ENCODE assay signal across 36 cellular contexts in genomic region chr22:50678218-50678650, GRCh38. TPM values are rescaled to one million over a fixed set of nuclear protein-coding genes. Genes with fewer than 3 reads are reported as not detected.
DNase-seq lines count a peak whose midpoint lies in the region; ATAC-seq and TF ChIP-seq lines count a peak whose summit lies in the region.
"Had no signal": no experiment of that assay in that cellular context is flagged by ENCODE, and none has a peak within 500 bp of the region (broad histone marks: within the 10 kb centered on the region; RNA-seq: fewer than 3 reads in every experiment).

No MANE protein-coding gene starts in this region.

- H3K4me3 Mint-ChIP-seq in activated T-cell treated with anti-CD3 and anti-CD28 coated beads, Interleukin-2, amount 50 U/mL, for 24 hours = no peak overlapping the region
- H3K4me3 Mint-ChIP-seq in activated T-cell treated with anti-CD3 and anti-CD28 coated beads, Interleukin-2, amount 50 U/mL, for 4 hours = no peak overlapping the region
- H3K4me3 Mint-ChIP-seq in endothelial cell (ENCODE audit: unreplicated experiment) = peak overlapping the region; percentile 88
- peak overlapping the region; percentile 58 for H3K4me3 Mint-ChIP-seq in neural crest cell
- no peak overlapping the region for H3K4me3 Mint-ChIP-seq in type B pancreatic cell
- H3K4me3 Mint-ChIP-seq: GM23338; stimulated activated naive B cell treated with anti-CD40 and anti-IgM and Interleukin-4, amounts not matched to agents 10 μg/mL and 1 μg/mL and 100 μg/mL, for 72 hours; T-helper 2 cell treated with Interferon-gamma antibody and Interleukin-4, amounts not matched to agents 5 μg/mL and 100 μg/mL, for 36 hours had no signal

- H3K4me1 ChIP-seq in subcutaneous abdominal adipose tissue (ENCODE audit: control insufficient read depth in 5 of 5, insufficient read depth in 5 of 5, low read length in 5 of 5) = peaks cover 0 to 51% (median 18%) of the 10 kb centered on the region in 5 donors

- DNase-seq in activated T-cell treated with anti-CD3 and anti-CD28 coated beads, Interleukin-2, amount 50 U/mL, for 24 hours = peak; percentile 15
- no peak for DNase-seq in activated T-cell treated with anti-CD3 and anti-CD28 coated beads, Interleukin-2, amount 50 U/mL, for 4 hours
- DNase-seq in endothelial cell (ENCODE audit: low spot score) (no peak), neural crest cell (ENCODE audit: low read depth, low spot score) (no peak), type B pancreatic cell (ENCODE audit: extremely low spot score, unreplicated experiment) (no peak)
- DNase-seq: activated CD4-positive, CD25-positive, alpha-beta regulatory T cell treated with anti-CD3 and anti-CD28 coated beads, Interleukin-2, amount 50 U/mL, for 72 hours; AML-193; Calu3; CD4-positive, CD25-positive, alpha-beta regulatory T cell; cerebellar nuclear complex; DMS79 treated with DMSO at 0.1 percent for 48 hours; GDM1; hippocampal formation; midbrain; naive thymus-derived CD4-positive, alpha-beta T cell; NCI-H2107; NCI-H345; NCI-H69; occipital lobe; PC-9; SHP77; stimulated activated naive B cell treated with anti-CD40 and anti-IgM and Interleukin-4, amounts not matched to agents 10 μg/mL and 1 μg/mL and 100 μg/mL, for 72 hours; uterus had no signal

- peak overlapping the region in 1 of 5 donors; percentile 59 for H3K9ac ChIP-seq in subcutaneous abdominal adipose tissue (ENCODE audit: low read length in 5 of 5)

- H3K27ac Mint-ChIP-seq in activated T-cell treated with anti-CD3 and anti-CD28 coated beads, Interleukin-2, amount 50 U/mL, for 24 hours = no peak overlapping the region
- peak overlapping the region; percentile 27 for H3K27ac Mint-ChIP-seq in endothelial cell (ENCODE audit: unreplicated experiment)
- H3K27ac Mint-ChIP-seq in neural crest cell (ENCODE audit: unreplicated experiment) = peak overlapping the region; percentile 43
- H3K27ac Mint-ChIP-seq in type B pancreatic cell = no peak overlapping the region
- H3K27ac Mint-ChIP-seq: GM23338; naive thymus-derived CD4-positive, alpha-beta T cell; stimulated activated naive B cell treated with anti-CD40 and anti-IgM and Interleukin-4, amounts not matched to agents 10 μg/mL and 1 μg/mL and 100 μg/mL, for 72 hours; T-helper 2 cell treated with Interferon-gamma antibody and Interleukin-4, amounts not matched to agents 5 μg/mL and 100 μg/mL, for 36 hours had no signal

- peak overlapping the region; percentile 62 for H3K27ac ChIP-seq in subcutaneous abdominal adipose tissue (ENCODE audit: low read depth, low read length)
- H3K27ac ChIP-seq: gastroesophageal sphincter, PC-9, thoracic aorta, uterus had no signal

- H3K27me3 ChIP-seq in subcutaneous abdominal adipose tissue (ENCODE audit: control insufficient read depth in 5 of 5, insufficient read depth in 4 of 5, low read length in 5 of 5) = peaks cover 7 to 21% (median 17%) of the 10 kb centered on the region in 5 donors

- peaks cover 7% of the 10 kb centered on the region for H3K4me1 Mint-ChIP-seq in activated T-cell treated with anti-CD3 and anti-CD28 coated beads, Interleukin-2, amount 50 U/mL, for 24 hours (ENCODE audit: low read depth)
- H3K4me1 Mint-ChIP-seq in activated T-cell treated with anti-CD3 and anti-CD28 coated beads, Interleukin-2, amount 50 U/mL, for 4 hours (ENCODE audit: low read depth) = no peaks in the 10 kb centered on the region
- peaks cover 41% of the 10 kb centered on the region for H3K4me1 Mint-ChIP-seq in endothelial cell (ENCODE audit: unreplicated experiment)
- H3K4me1 Mint-ChIP-seq in neural crest cell = peaks cover 9% of the 10 kb centered on the region
- peaks cover 9% of the 10 kb centered on the region for H3K4me1 Mint-ChIP-seq in type B pancreatic cell (ENCODE audit: unreplicated experiment)

- H3K36me3 ChIP-seq in subcutaneous abdominal adipose tissue (ENCODE audit: control insufficient read depth in 5 of 5, insufficient read depth in 5 of 5, low read length in 5 of 5) = peaks cover 0 to 46% (median 18%) of the 10 kb centered on the region in 5 donors
- H3K36me3 ChIP-seq: gastroesophageal sphincter, thoracic aorta, uterus had no signal

- H3K9me3 Mint-ChIP-seq in activated T-cell treated with anti-CD3 and anti-CD28 coated beads, Interleukin-2, amount 50 U/mL, for 24 hours = peaks cover 4% of the 10 kb centered on the region
- no peaks in the 10 kb centered on the region for H3K9me3 Mint-ChIP-seq in activated T-cell treated with anti-CD3 and anti-CD28 coated beads, Interleukin-2, amount 50 U/mL, for 4 hours
- no peaks in the 10 kb centered on the region for H3K9me3 Mint-ChIP-seq in endothelial cell (ENCODE audit: unreplicated experiment)
- H3K9me3 Mint-ChIP-seq in neural crest cell = peaks cover 4% of the 10 kb centered on the region
- no peaks in the 10 kb centered on the region for H3K9me3 Mint-ChIP-seq in type B pancreatic cell
- H3K9me3 Mint-ChIP-seq: stimulated activated naive B cell treated with anti-CD40 and anti-IgM and Interleukin-4, amounts not matched to agents 10 μg/mL and 1 μg/mL and 100 μg/mL, for 72 hours had no signal

- peak overlapping the region in 3 of 5 donors; percentile 76 to 90 (median 81) for H3K4me3 ChIP-seq in subcutaneous abdominal adipose tissue (ENCODE audit: low read depth in 1 of 5, low read length in 5 of 5)
- H3K4me3 ChIP-seq: GM23338, PC-9, skin epidermis, thoracic aorta, uterus had no signal

- H3K9me3 ChIP-seq in subcutaneous abdominal adipose tissue (ENCODE audit: control insufficient read depth in 5 of 5, low read length in 5 of 5) = peaks cover 0 to 5% (median 0%) of the 10 kb centered on the region in 5 donors
- H3K9me3 ChIP-seq: gastroesophageal sphincter, thoracic aorta, uterus had no signal

- H3K36me3 Mint-ChIP-seq in activated T-cell treated with anti-CD3 and anti-CD28 coated beads, Interleukin-2, amount 50 U/mL, for 24 hours (ENCODE audit: low read depth) = no peaks in the 10 kb centered on the region
- no peaks in the 10 kb centered on the region for H3K36me3 Mint-ChIP-seq in activated T-cell treated with anti-CD3 and anti-CD28 coated beads, Interleukin-2, amount 50 U/mL, for 4 hours (ENCODE audit: insufficient read depth)
- peaks cover 51% of the 10 kb centered on the region for H3K36me3 Mint-ChIP-seq in endothelial cell (ENCODE audit: low read depth, unreplicated experiment)
- H3K36me3 Mint-ChIP-seq in neural crest cell (ENCODE audit: low read depth) = peaks cover 2% of the 10 kb centered on the region
- peaks cover 5% of the 10 kb centered on the region for H3K36me3 Mint-ChIP-seq in type B pancreatic cell
- H3K36me3 Mint-ChIP-seq: CD4-positive, CD25-positive, alpha-beta regulatory T cell; naive thymus-derived CD4-positive, alpha-beta T cell; stimulated activated naive B cell treated with anti-CD40 and anti-IgM and Interleukin-4, amounts not matched to agents 10 μg/mL and 1 μg/mL and 100 μg/mL, for 72 hours had no signal

- H3K27me3 Mint-ChIP-seq in activated T-cell treated with anti-CD3 and anti-CD28 coated beads, Interleukin-2, amount 50 U/mL, for 24 hours = peaks cover 20% of the 10 kb centered on the region
- peaks cover 17% of the 10 kb centered on the region for H3K27me3 Mint-ChIP-seq in activated T-cell treated with anti-CD3 and anti-CD28 coated beads, Interleukin-2, amount 50 U/mL, for 4 hours (ENCODE audit: low read depth)
- peaks cover 26% of the 10 kb centered on the region for H3K27me3 Mint-ChIP-seq in endothelial cell (ENCODE audit: unreplicated experiment)
- peaks cover 15% of the 10 kb centered on the region for H3K27me3 Mint-ChIP-seq in neural crest cell (ENCODE audit: low read depth)
- H3K27me3 Mint-ChIP-seq in type B pancreatic cell = peaks cover 14% of the 10 kb centered on the region

- ATAC-seq in activated T-cell treated with anti-CD3 and anti-CD28 coated beads, Interleukin-2, amount 50 U/mL, for 4 hours = no peak
- no peak for ATAC-seq in GM19397 (IDR thresholded peaks at IDR 0.05; ENCODE audit: unreplicated experiment)
- ATAC-seq in HG02840 (IDR thresholded peaks at IDR 0.05; ENCODE audit: low FRiP score, unreplicated experiment) = no peak
- ATAC-seq: gastroesophageal sphincter; GM23338; left colon; naive thymus-derived CD4-positive, alpha-beta T cell; stimulated activated naive B cell treated with anti-CD40 and anti-IgM and Interleukin-4, amounts not matched to agents 10 μg/mL and 1 μg/mL and 100 μg/mL, for 72 hours had no signal

- TF ChIP-seq CTCF in endothelial cell (IDR thresholded peaks at IDR 0.05; ENCODE audit: unreplicated experiment) (no peak), neural crest cell (conservative IDR thresholded peaks at IDR 0.05) (no peak), type B pancreatic cell (conservative IDR thresholded peaks at IDR 0.05) (no peak)

RNA-seq across cellular contexts. Expression of gene SHANK3, which starts 5.6 kb away (rescaled TPM):
- total RNA-seq in activated T-cell treated with anti-CD3 and anti-CD28 coated beads, Interleukin-2, amount 50 U/mL, for 4 hours = under 1 TPM; 0.05 to 0.24 (median 0.08) TPM
- total RNA-seq in endothelial cell (ENCODE audit: unreplicated experiment) (223 TPM), neural crest cell (15.2 and 15.4 TPM in 2 replicates), type B pancreatic cell (ENCODE audit: low replicate concordance) (6.8 and 13.1 TPM in 2 replicates)

RNA-seq across cellular contexts. Expression of gene ARSA, which starts 50.3 kb away (rescaled TPM):
- 10 to 100 TPM; 10.5 to 13.1 (median 11.0) TPM for total RNA-seq in activated T-cell treated with anti-CD3 and anti-CD28 coated beads, Interleukin-2, amount 50 U/mL, for 4 hours
- total RNA-seq in endothelial cell (ENCODE audit: unreplicated experiment) (59.6 TPM), neural crest cell (14.6 and 16.1 TPM in 2 replicates), type B pancreatic cell (ENCODE audit: low replicate concordance) (26.1 and 32.1 TPM in 2 replicates)

RNA-seq across cellular contexts. Expression of gene ACR, which starts 59.8 kb away (rescaled TPM):
- total RNA-seq in activated T-cell treated with anti-CD3 and anti-CD28 coated beads, Interleukin-2, amount 50 U/mL, for 4 hours = not detected
- total RNA-seq in endothelial cell (ENCODE audit: unreplicated experiment) (2.8 TPM), neural crest cell (0.34 TPM in 1 of 2 replicates, not detected in the other), type B pancreatic cell (ENCODE audit: low replicate concordance) (0.19 and 0.22 TPM in 2 replicates)
- total RNA-seq: A673; Calu3; CD4-positive, CD25-positive, alpha-beta regulatory T cell; fibroblast of lung; gastroesophageal sphincter; GM23338; LHCN-M2; naive thymus-derived CD4-positive, alpha-beta T cell; occipital lobe; PC-9; renal cortical epithelial cell; thoracic aorta had no signal

Comparison
In these comparisons a context has a peak if more than half of its experiments do, and no peak if none do; other contexts are left out.
1. H3K27ac Mint-ChIP-seq: peak in endothelial cell (single experiment) and neural crest cell (single experiment); none in activated T-cell treated with anti-CD3 and anti-CD28 coated beads, Interleukin-2, amount 50 U/mL, for 24 hours (single experiment) and type B pancreatic cell (single experiment).
2. H3K4me3 Mint-ChIP-seq: peak in endothelial cell (single experiment) and neural crest cell (single experiment); none in activated T-cell treated with anti-CD3 and anti-CD28 coated beads, Interleukin-2, amount 50 U/mL, for 24 hours (single experiment), activated T-cell treated with anti-CD3 and anti-CD28 coated beads, Interleukin-2, amount 50 U/mL, for 4 hours (single experiment) and type B pancreatic cell (single experiment).
3. RNA of gene SHANK3, which starts 5.6 kb away (total RNA-seq): 223 TPM in endothelial cell (single experiment); 15.2 to 15.4 TPM in neural crest cell, 6.8 to 13.1 TPM in type B pancreatic cell and 0.05 to 0.24 TPM in activated T-cell treated with anti-CD3 and anti-CD28 coated beads, Interleukin-2, amount 50 U/mL, for 4 hours; every median in the first group is over 10 times any median in the second.